In the genomic region with DNA sequence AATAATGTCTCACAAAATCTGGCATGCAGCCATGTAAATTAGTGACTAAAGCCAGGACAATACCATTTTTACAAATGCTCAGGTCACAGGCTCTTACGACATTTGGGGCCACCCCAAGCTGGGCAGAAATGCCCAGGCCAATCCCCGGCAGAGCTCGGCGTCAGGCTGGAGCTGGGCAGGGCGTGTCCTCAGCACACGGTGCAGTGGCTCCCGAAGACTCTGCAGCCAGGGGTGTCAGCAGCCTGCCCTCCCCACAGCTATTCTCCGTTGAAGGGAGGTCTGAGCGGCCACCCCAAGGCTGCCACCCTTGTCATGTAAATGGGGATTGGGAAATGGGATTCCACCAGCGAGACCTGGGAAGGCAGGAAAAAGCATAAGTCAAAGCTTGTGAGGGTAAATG, we compare ENCODE assay signal across 24 cellular contexts.
DNase-seq lines count a peak whose midpoint lies in the region; TF ChIP-seq lines count a peak whose summit lies in the region.
"Had no signal": no experiment of that assay in that cellular context is flagged by ENCODE, and none has a peak within 500 bp of the region (broad histone marks: within the 10 kb centered on the region; RNA-seq: fewer than 3 reads in every experiment).

No MANE protein-coding gene starts in this region.

- H3K4ac ChIP-seq in neuronal stem cell (ENCODE audit: low read length): no peak overlapping the region

- H3K36me3 ChIP-seq in esophagus muscularis mucosa (no peaks in the 10 kb centered on the region), neuronal stem cell (replicated peaks in 1 of 2; ENCODE audit: control insufficient read depth in 2 of 2, insufficient read depth in 2 of 2, low read length in 2 of 2) (no peaks in the 10 kb centered on the region), SJCRH30 (no peaks in the 10 kb centered on the region)
- H3K36me3 ChIP-seq: pancreas had no signal

- WGBS in esophagus muscularis mucosa: 46% methylated on average over 6 of the region's 10 CpGs
- WGBS in neuronal stem cell (ENCODE audit: extremely low coverage in 2 of 2, insufficient read length in 2 of 2, insufficient replicate concordance in 1 of 2), 2 donors: no CpG with 5 or more reads among the region's 10 CpGs

- H3K4me3 ChIP-seq in esophagus muscularis mucosa: no peak overlapping the region
- no peak overlapping the region for H3K4me3 ChIP-seq in neuronal stem cell (ENCODE audit: low read length in 2 of 2)
- H3K4me3 ChIP-seq in SJCRH30: no peak overlapping the region
- H3K4me3 ChIP-seq: pancreas, SK-N-MC had no signal

- no peak overlapping the region for H3K14ac ChIP-seq in neuronal stem cell (ENCODE audit: low read length)

- no peak for TF ChIP-seq EP300 in esophagus muscularis mucosa (IDR thresholded peaks at IDR 0.05)

- H2BK5ac ChIP-seq in neuronal stem cell (ENCODE audit: low read length): no peak overlapping the region

- H3K9me3 ChIP-seq in esophagus muscularis mucosa (no peaks in the 10 kb centered on the region), neuronal stem cell (replicated peaks in 1 of 2; ENCODE audit: control insufficient read depth in 2 of 2, insufficient read depth in 1 of 2, low read depth in 1 of 2, low read length in 2 of 2) (no peaks in the 10 kb centered on the region), SJCRH30 (replicated peaks) (no peaks in the 10 kb centered on the region)
- H3K9me3 ChIP-seq: pancreas had no signal

- no peak overlapping the region for H2BK15ac ChIP-seq in neuronal stem cell (ENCODE audit: low read length)

- no peak overlapping the region for H3K23ac ChIP-seq in neuronal stem cell (ENCODE audit: low read depth, low read length, poor library complexity)

- H2BK12ac ChIP-seq in neuronal stem cell (ENCODE audit: low read length): no peak overlapping the region

- TF ChIP-seq CTCF in esophagus muscularis mucosa (IDR thresholded peaks at IDR 0.05): no peak

- peak overlapping the region; percentile 31 for H3K18ac ChIP-seq in neuronal stem cell (ENCODE audit: low read length)

- H3K27me3 ChIP-seq in esophagus muscularis mucosa (peaks cover 0 to 3% (median 0%) of the 10 kb centered on the region in 4 donors), neuronal stem cell (ENCODE audit: control insufficient read depth in 3 of 3, insufficient read depth in 3 of 3, low read depth in 1 of 3, low read length in 3 of 3) (peaks cover 0 to 33% (median 0%) of the 10 kb centered on the region in 3 experiments), SJCRH30 (no peaks in the 10 kb centered on the region)
- H3K27me3 ChIP-seq: pancreas had no signal

- no peak overlapping the region for H3K4me2 ChIP-seq in neuronal stem cell (ENCODE audit: insufficient read depth, low read length, poor library complexity, severe bottlenecking)
- H3K4me2 ChIP-seq: KMS-11 had no signal

- DNase-seq in H4 (ENCODE audit: low spot score): peak; percentile 25
- peak; percentile 46 for DNase-seq in NOMO-1 treated with DMSO at 0.1 percent for 48 hours (lab: John Stamatoyannopoulos, UW; ENCODE audit: unreplicated experiment)
- DNase-seq in esophagus muscularis mucosa (ENCODE audit: extremely low spot score): peak; percentile 82
- no peak for DNase-seq in neuronal stem cell (ENCODE audit: low spot score)
- no peak for DNase-seq in mucosa of gallbladder (ENCODE audit: low spot score)
- no peak for DNase-seq in SJCRH30
- DNase-seq in DMS53 treated with DMSO at 0.1 percent for 48 hours (lab: John Stamatoyannopoulos, UW; ENCODE audit: unreplicated experiment): no peak
- DNase-seq: activated T-cell treated with anti-CD3 and anti-CD28 coated beads, Interleukin-2, amount 50 U/mL, for 24 hours; C1 segment of cervical spinal cord; central memory CD4-positive, alpha-beta T cell; cortex of kidney; DMS79 treated with DMSO at 0.1 percent for 48 hours; GDM1; GOT3; MM.1S; NCI-H1105 treated with DMSO at 0.1 percent for 48 hours; NCI-H2029; NCI-H2227 treated with DMSO at 0.1 percent for 48 hours; NCI-H526 treated with DMSO at 0.1 percent for 48 hours; pancreas; RPMI8226; substantia nigra had no signal

- H2AFZ ChIP-seq in neuronal stem cell (ENCODE audit: low read length): no peak overlapping the region

- no peak for TF ChIP-seq POLR2A in esophagus muscularis mucosa (IDR thresholded peaks at IDR 0.05; ENCODE audit: low read depth)

- no peak overlapping the region for H3K9ac ChIP-seq in neuronal stem cell (ENCODE audit: low read depth, low read length, poor library complexity)
- H3K9ac ChIP-seq: KMS-11 had no signal

- no peaks in the 10 kb centered on the region for H3K79me1 ChIP-seq in neuronal stem cell (ENCODE audit: low read depth, low read length)

- no peak overlapping the region for H4K91ac ChIP-seq in neuronal stem cell (ENCODE audit: low read depth, low read length, poor library complexity)

- no peak overlapping the region for H2BK120ac ChIP-seq in neuronal stem cell (ENCODE audit: low read depth, low read length)

- intact Hi-C loops in esophagus muscularis mucosa (cut with DNase I): no loop called here

- H2AK5ac ChIP-seq in neuronal stem cell (ENCODE audit: low read depth, low read length): no peak overlapping the region

- no peak overlapping the region for H4K8ac ChIP-seq in neuronal stem cell (ENCODE audit: low read depth, low read length)

- no peak overlapping the region for H3K27ac ChIP-seq in esophagus muscularis mucosa (replicated peaks in 1 of 4)
- no peak overlapping the region for H3K27ac ChIP-seq in neuronal stem cell (replicated peaks; ENCODE audit: low read length)
- H3K27ac ChIP-seq in SJCRH30: no peak overlapping the region
- H3K27ac ChIP-seq: KMS-11, pancreas, SK-N-MC had no signal

- H3K4me1 ChIP-seq in esophagus muscularis mucosa: no peaks in the 10 kb centered on the region
- H3K4me1 ChIP-seq in neuronal stem cell (ENCODE audit: control insufficient read depth in 2 of 2, insufficient read depth in 1 of 2, low read depth in 1 of 2, low read length in 2 of 2): peaks cover 0 to 8% of the 10 kb centered on the region in 2 donors
- no peaks in the 10 kb centered on the region; the same call in 1 of the 2 replicates for H3K4me1 ChIP-seq in SJCRH30
- H3K4me1 ChIP-seq: pancreas had no signal

Comparison
In these comparisons a context has a peak if more than half of its experiments do, and no peak if none do; other contexts are left out.
1. DNase-seq: peak in H4 (single experiment), NOMO-1 treated with DMSO at 0.1 percent for 48 hours (single experiment) and esophagus muscularis mucosa (single experiment); none in neuronal stem cell (single experiment), mucosa of gallbladder (single experiment), SJCRH30 (0 of 2) and DMS53 treated with DMSO at 0.1 percent for 48 hours (single experiment).